ENCODE assay signal across 1 cellular context in genomic region chr17:68290268-68290954, GRCh38.
TF ChIP-seq lines count a peak whose summit lies in the region.

No MANE protein-coding gene starts in this region.

TF ChIP-seq in H1, 55 proteins besides CTCF, POLR2A, EP300 and RAD21:
- no peak for TF ChIP-seq FOSL1 (IDR thresholded peaks at IDR 0.05; ENCODE audit: insufficient read depth, low read depth, low read length)
- TF ChIP-seq E2F6 (IDR thresholded peaks at IDR 0.05) = peak; percentile 38; the same call in 1 of the 2 replicates
- no peak for TF ChIP-seq SP1 (IDR thresholded peaks at IDR 0.05; ENCODE audit: low read depth, low read length)
- TF ChIP-seq SAP30 (IDR thresholded peaks at IDR 0.05; ENCODE audit: insufficient read depth, insufficient replicate concordance, low read length) = peak; percentile 86
- no peak for TF ChIP-seq CBX5 (IDR thresholded peaks at IDR 0.05; ENCODE audit: low read depth, low read length)
- TF ChIP-seq CTBP2 (IDR thresholded peaks at IDR 0.05; ENCODE audit: borderline replicate concordance, insufficient read depth, insufficient read length, low read length) = peak; percentile 82
- TF ChIP-seq CREB1 (IDR thresholded peaks at IDR 0.05) = no peak
- peak; percentile 33 to 49; a peak in 1 of 4 replicates for TF ChIP-seq HDAC2 (IDR thresholded peaks at IDR 0.05; ENCODE audit: borderline replicate concordance in 1 of 2, low read depth in 2 of 2, low read length in 2 of 2)
- TF ChIP-seq, protein P1, sequence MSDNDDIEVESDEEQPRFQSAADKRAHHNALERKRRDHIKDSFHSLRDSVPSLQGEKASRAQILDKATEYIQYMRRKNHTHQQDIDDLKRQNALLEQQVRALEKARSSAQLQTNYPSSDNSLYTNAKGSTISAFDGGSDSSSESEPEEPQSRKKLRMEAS (IDR thresholded peaks at IDR 0.05) = peak; percentile 61
- TF ChIP-seq KDM5A (IDR thresholded peaks at IDR 0.05; ENCODE audit: low read length) = no peak
- TF ChIP-seq SIN3A (conservative IDR thresholded peaks at IDR 0.05 in 1 of 2, IDR thresholded peaks at IDR 0.05 in 1 of 2; ENCODE audit: low read depth in 1 of 2, low read length in 2 of 2) = peak; percentile 98
- peak; percentile 47 for TF ChIP-seq EZH2 (IDR thresholded peaks at IDR 0.05; ENCODE audit: low read depth, low read length, severe bottlenecking)
